ENCODE assay signal across 6 cellular contexts in the genomic region with DNA sequence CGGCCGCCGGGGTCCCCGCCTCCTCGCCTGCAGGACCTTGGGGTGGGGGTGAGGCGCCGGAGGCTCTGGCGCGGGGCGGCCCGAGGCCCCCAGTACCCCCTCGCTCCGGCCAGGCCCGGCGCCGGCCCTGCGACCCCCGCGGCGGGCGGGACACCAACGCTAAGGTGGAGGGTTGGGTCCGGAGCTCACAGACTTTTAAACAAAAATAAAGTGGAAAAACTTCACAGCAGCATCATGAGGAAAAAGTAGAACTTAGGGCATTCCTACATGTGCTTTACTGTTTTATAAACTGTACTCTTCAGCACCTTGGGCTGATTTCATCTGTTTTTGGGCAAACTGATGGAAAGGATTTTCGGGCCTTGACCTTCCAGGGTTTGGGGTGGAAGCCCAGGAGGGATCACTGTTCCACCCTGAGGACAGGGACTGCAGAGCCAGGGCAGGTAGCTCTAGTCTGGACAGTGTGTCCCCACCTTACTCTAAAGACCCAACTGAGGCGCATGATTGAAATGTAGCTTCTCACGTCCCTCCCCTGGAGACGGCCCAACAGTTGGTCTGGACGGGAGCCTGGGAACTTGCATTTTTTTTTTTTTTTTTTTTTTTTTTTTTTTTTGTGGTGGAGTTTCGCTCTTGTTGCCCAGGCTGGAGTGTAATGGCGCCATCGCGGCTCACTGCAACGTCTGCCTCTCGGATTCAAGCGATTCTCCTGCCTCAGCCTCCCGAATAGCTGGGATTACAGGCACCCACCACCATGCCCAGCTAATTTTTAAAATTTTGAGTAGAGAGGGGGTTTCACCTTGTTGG. TPM values are rescaled to one million over a fixed set of nuclear protein-coding genes. Genes with fewer than 3 reads are reported as not detected.
DNase-seq lines count a peak whose midpoint lies in the region; ATAC-seq and TF ChIP-seq lines count a peak whose summit lies in the region.

No MANE protein-coding gene starts in this region.

- H3K4me1 Mint-ChIP-seq in activated CD4-positive, alpha-beta T cell treated with anti-CD3 and anti-CD28 coated beads for 36 hours: peaks cover 38% of the 10 kb centered on the region
- H3K4me1 Mint-ChIP-seq in type B pancreatic cell (ENCODE audit: unreplicated experiment): peaks cover 32% of the 10 kb centered on the region

- H3K27me3 Mint-ChIP-seq in activated CD4-positive, alpha-beta T cell treated with anti-CD3 and anti-CD28 coated beads for 36 hours: no peaks in the 10 kb centered on the region
- H3K27me3 Mint-ChIP-seq in type B pancreatic cell: no peaks in the 10 kb centered on the region

- CTCF ChIA-PET in activated CD4-positive, alpha-beta T cell treated with anti-CD3 and anti-CD28 coated beads for 36 hours (lab: Charles Lee): interaction anchor here (0.6 to 1.6 kb wide), 6 partner anchors 12 to 1094 kb away, joined by 3 to 5 read pairs (median 4); no protein-coding TSS in a partner anchor

- H3K9me3 ChIP-seq in right cardiac atrium (ENCODE audit: control insufficient read depth, low read length): no peaks in the 10 kb centered on the region

- H3K4me1 ChIP-seq in right cardiac atrium (ENCODE audit: control insufficient read depth, insufficient read depth, low read length): peaks cover 11% of the 10 kb centered on the region

- no peaks in the 10 kb centered on the region for H3K27me3 ChIP-seq in right cardiac atrium (ENCODE audit: control insufficient read depth, insufficient read depth)

- peak; percentile 31 for DNase-seq in activated CD4-positive, alpha-beta T cell treated with anti-CD3 and anti-CD28 coated beads for 36 hours
- DNase-seq in activated CD4-positive, alpha-beta T cell treated with anti-CD3 and anti-CD28 coated beads for 4 hours: no peak
- DNase-seq in SK-N-DZ (ENCODE audit: low spot score) (peak; percentile 51), right cardiac atrium (peak in 1 of 3 donors; percentile 58), type B pancreatic cell (ENCODE audit: extremely low spot score, unreplicated experiment) (peak; percentile 42), putamen (ENCODE audit: low spot score) (no peak)

- peak overlapping the region; percentile 85 for H3K4me3 Mint-ChIP-seq in activated CD4-positive, alpha-beta T cell treated with anti-CD3 and anti-CD28 coated beads for 36 hours
- peak overlapping the region; percentile 94 for H3K4me3 Mint-ChIP-seq in type B pancreatic cell

- H3K27ac Mint-ChIP-seq in activated CD4-positive, alpha-beta T cell treated with anti-CD3 and anti-CD28 coated beads for 36 hours: peak overlapping the region; percentile 89
- H3K27ac Mint-ChIP-seq in type B pancreatic cell: peak overlapping the region; percentile 85

- TF ChIP-seq CTCF in type B pancreatic cell (conservative IDR thresholded peaks at IDR 0.05): no peak

- H3K36me3 Mint-ChIP-seq in activated CD4-positive, alpha-beta T cell treated with anti-CD3 and anti-CD28 coated beads for 36 hours (ENCODE audit: low read depth): peaks cover 31% of the 10 kb centered on the region
- H3K36me3 Mint-ChIP-seq in type B pancreatic cell: peaks cover 25% of the 10 kb centered on the region

- ATAC-seq in activated CD4-positive, alpha-beta T cell treated with anti-CD3 and anti-CD28 coated beads for 36 hours: peak; percentile 5
- peak in 1 of 2 donors; percentile 5 for ATAC-seq in right cardiac atrium

- POLR2A ChIA-PET in activated CD4-positive, alpha-beta T cell treated with anti-CD3 and anti-CD28 coated beads for 36 hours (lab: Charles Lee): interaction anchor here (0.6 to 1.3 kb wide), 2 partner anchors 51 to 141 kb away, joined by 3 read pairs; partner anchors contain the start of gene ATP5F1E

- intact Hi-C loops in activated CD4-positive, alpha-beta T cell treated with anti-CD3 and anti-CD28 coated beads for 36 hours (cut with DNase I, micrococcal nuclease): loop anchor here (1.0 to 5.0 kb wide), 13 partner anchors 26 to 672 kb away; partner anchors contain the start of genes ATP5F1E (in 2 of the 2), PRELID3B (in 2 of the 2), CTSZ (in 1 of the 2) and RAB22A (in 1 of the 2)
- intact Hi-C loops in right cardiac atrium (cut with DNase I): loop anchor here in 3 of 4 donors (2.0 to 10.0 kb wide), 3 partner anchors 74 to 89 kb away; no protein-coding TSS in a partner anchor

- no peaks in the 10 kb centered on the region for H3K9me3 Mint-ChIP-seq in activated CD4-positive, alpha-beta T cell treated with anti-CD3 and anti-CD28 coated beads for 36 hours (ENCODE audit: low read depth)
- H3K9me3 Mint-ChIP-seq in type B pancreatic cell: peaks cover 5% of the 10 kb centered on the region

- peak overlapping the region; percentile 99 for H3K4me3 ChIP-seq in right cardiac atrium (ENCODE audit: low read length)

- WGBS in right cardiac atrium: 15% methylated on average over 36 of the region's 36 CpGs

- H3K27ac ChIP-seq in right cardiac atrium (ENCODE audit: low read length): peak overlapping the region; percentile 23

RNA-seq across cellular contexts. Expression of gene NELFCD, which starts 0.7 kb away (rescaled TPM):
- total RNA-seq in activated CD4-positive, alpha-beta T cell treated with anti-CD3 and anti-CD28 coated beads for 36 hours: 100 to 1,000 TPM; 111 to 121 TPM
- polyA plus RNA-seq in SK-N-DZ (2014; cell fraction: cytosol; rRNA removed): 88.1 and 93.3 TPM in 2 replicates
- polyA plus RNA-seq in SK-N-DZ (2014; cell fraction: nucleus; rRNA removed): 237 and 372 TPM in 2 replicates
- total RNA-seq in right cardiac atrium (10 to 100 TPM; 26.4 to 33.0 (median 28.9) TPM), type B pancreatic cell (ENCODE audit: low replicate concordance) (73.0 and 110 TPM in 2 replicates)
- 19.2 TPM for polyA plus RNA-seq in right cardiac atrium

RNA-seq across cellular contexts. Expression of gene CTSZ, which starts 25.3 kb away (rescaled TPM):
- 10 to 100 TPM; 26.6 to 29.4 TPM for total RNA-seq in activated CD4-positive, alpha-beta T cell treated with anti-CD3 and anti-CD28 coated beads for 36 hours
- polyA plus RNA-seq in SK-N-DZ (2014; cell fraction: cytosol; rRNA removed): not detected in 2 replicates
- not detected in 2 replicates for polyA plus RNA-seq in SK-N-DZ (2014; cell fraction: nucleus; rRNA removed)
- 100 to 1,000 TPM; 136 to 166 (median 142) TPM for total RNA-seq in right cardiac atrium
- polyA plus RNA-seq in right cardiac atrium: 149 TPM
- 71.9 and 75.9 TPM in 2 replicates for total RNA-seq in type B pancreatic cell (ENCODE audit: low replicate concordance)

RNA-seq across cellular contexts. Expression of gene TUBB1, which starts 37.5 kb away (rescaled TPM):
- not detected for total RNA-seq in activated CD4-positive, alpha-beta T cell treated with anti-CD3 and anti-CD28 coated beads for 36 hours
- polyA plus RNA-seq in SK-N-DZ (2014; cell fraction: cytosol; rRNA removed): not detected in 2 replicates
- polyA plus RNA-seq in SK-N-DZ (2014; cell fraction: nucleus; rRNA removed): not detected in 2 replicates
- total RNA-seq in right cardiac atrium (under 1 TPM in 3 of 4 donors, not detected in 1; 0.11 to 0.17 (median 0.12) TPM), type B pancreatic cell (ENCODE audit: low replicate concordance) (0.46 and 0.52 TPM in 2 replicates)
- 0.09 TPM for polyA plus RNA-seq in right cardiac atrium

RNA-seq across cellular contexts. Expression of gene ATP5F1E, which starts 50.4 kb away (rescaled TPM):
- 10 to 100 TPM; 63.5 to 76.1 TPM for total RNA-seq in activated CD4-positive, alpha-beta T cell treated with anti-CD3 and anti-CD28 coated beads for 36 hours
- polyA plus RNA-seq in SK-N-DZ (2014; cell fraction: cytosol; rRNA removed): 48.0 and 60.9 TPM in 2 replicates
- polyA plus RNA-seq in SK-N-DZ (2014; cell fraction: nucleus; rRNA removed): 50.1 and 67.2 TPM in 2 replicates
- total RNA-seq in right cardiac atrium (100 to 1,000 TPM; 109 to 131 (median 121) TPM), type B pancreatic cell (ENCODE audit: low replicate concordance) (75.6 and 81.8 TPM in 2 replicates)
- 131 TPM for polyA plus RNA-seq in right cardiac atrium

Comparison
In these comparisons a context has a peak if more than half of its experiments do, and no peak if none do; other contexts are left out.
1. DNase-seq: peak in activated CD4-positive, alpha-beta T cell treated with anti-CD3 and anti-CD28 coated beads for 36 hours (single experiment), SK-N-DZ (single experiment) and type B pancreatic cell (single experiment); none in activated CD4-positive, alpha-beta T cell treated with anti-CD3 and anti-CD28 coated beads for 4 hours (0 of 2) and putamen (single experiment).